Comparison of ENCODE assay signal across 1 cellular context in the genomic region with DNA sequence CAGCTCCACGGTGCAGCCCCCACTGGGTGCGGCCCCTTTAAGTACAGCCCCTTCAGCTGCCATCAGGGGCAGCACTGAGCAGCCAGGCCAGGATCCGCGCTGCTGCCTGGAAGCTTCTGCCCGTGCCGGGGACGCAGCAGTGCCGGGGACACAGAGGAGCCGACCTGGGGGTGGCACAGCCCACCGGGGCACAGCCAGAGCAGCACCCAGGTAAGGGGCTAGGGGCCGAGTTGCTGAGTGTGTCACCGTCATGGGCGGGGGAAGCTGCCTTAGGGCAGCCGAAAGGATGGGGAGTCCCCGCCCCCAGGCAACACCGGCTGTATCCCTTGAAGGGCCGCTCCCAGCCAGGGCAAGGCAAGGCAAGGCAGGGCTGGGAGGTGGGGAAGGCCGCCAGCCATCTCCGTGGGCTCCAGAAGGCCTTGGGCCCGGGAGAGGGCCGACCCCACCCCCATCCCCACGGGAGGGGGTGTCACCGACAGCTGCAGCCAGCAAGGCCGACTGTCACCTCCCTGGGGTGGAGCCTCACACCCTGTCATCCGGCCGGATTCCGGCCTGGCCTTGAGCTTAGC.
A peak's percentile ranks its signal among the peaks of the same experiment; 100 is the strongest.
TF ChIP-seq lines count a peak whose summit lies in the region.
"Not testable (repeated sequence)": the region's sequence is repeated elsewhere in the genome, so short reads cannot be mapped to it uniquely, and the experiment has no call there.

A gene (plus strand): TSS at position 99 of the 569 bp plus-strand sequence. CDS start 1,937 bp downstream, outside the sequence.

TF ChIP-seq in HepG2, 621 proteins besides CTCF, POLR2A, EP300 and RAD21 (continued from another document and continues in another):
- TF ChIP-seq, protein P1, sequence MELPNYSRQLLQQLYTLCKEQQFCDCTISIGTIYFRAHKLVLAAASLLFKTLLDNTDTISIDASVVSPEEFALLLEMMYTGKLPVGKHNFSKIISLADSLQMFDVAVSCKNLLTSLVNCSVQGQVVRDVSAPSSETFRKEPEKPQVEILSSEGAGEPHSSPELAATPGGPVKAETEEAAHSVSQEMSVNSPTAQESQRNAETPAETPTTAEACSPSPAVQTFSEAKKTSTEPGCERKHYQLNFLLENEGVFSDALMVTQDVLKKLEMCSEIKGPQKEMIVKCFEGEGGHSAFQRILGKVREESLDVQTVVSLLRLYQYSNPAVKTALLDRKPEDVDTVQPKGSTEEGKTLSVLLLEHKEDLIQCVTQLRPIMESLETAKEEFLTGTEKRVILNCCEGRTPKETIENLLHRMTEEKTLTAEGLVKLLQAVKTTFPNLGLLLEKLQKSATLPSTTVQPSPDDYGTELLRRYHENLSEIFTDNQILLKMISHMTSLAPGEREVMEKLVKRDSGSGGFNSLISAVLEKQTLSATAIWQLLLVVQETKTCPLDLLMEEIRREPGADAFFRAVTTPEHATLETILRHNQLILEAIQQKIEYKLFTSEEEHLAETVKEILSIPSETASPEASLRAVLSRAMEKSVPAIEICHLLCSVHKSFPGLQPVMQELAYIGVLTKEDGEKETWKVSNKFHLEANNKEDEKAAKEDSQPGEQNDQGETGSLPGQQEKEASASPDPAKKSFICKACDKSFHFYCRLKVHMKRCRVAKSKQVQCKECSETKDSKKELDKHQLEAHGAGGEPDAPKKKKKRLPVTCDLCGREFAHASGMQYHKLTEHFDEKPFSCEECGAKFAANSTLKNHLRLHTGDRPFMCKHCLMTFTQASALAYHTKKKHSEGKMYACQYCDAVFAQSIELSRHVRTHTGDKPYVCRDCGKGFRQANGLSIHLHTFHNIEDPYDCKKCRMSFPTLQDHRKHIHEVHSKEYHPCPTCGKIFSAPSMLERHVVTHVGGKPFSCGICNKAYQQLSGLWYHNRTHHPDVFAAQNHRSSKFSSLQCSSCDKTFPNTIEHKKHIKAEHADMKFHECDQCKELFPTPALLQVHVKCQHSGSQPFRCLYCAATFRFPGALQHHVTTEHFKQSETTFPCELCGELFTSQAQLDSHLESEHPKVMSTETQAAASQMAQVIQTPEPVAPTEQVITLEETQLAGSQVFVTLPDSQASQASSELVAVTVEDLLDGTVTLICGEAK (IDR thresholded peaks at IDR 0.05) = not testable (repeated sequence)
- TF ChIP-seq, protein P1 (CRISPR knock-in tag; IDR thresholded peaks at IDR 0.05) = 0 out of 2 replicates have a peak, but pooled peaks have one; percentile 11
- TF ChIP-seq, protein P2, sequence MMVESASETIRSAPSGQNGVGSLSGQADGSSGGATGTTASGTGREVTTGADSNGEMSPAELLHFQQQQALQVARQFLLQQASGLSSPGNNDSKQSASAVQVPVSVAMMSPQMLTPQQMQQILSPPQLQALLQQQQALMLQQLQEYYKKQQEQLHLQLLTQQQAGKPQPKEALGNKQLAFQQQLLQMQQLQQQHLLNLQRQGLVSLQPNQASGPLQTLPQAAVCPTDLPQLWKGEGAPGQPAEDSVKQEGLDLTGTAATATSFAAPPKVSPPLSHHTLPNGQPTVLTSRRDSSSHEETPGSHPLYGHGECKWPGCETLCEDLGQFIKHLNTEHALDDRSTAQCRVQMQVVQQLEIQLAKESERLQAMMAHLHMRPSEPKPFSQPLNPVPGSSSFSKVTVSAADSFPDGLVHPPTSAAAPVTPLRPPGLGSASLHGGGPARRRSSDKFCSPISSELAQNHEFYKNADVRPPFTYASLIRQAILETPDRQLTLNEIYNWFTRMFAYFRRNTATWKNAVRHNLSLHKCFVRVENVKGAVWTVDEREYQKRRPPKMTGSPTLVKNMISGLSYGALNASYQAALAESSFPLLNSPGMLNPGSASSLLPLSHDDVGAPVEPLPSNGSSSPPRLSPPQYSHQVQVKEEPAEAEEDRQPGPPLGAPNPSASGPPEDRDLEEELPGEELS (CRISPR knock-in tag; IDR thresholded peaks at IDR 0.05) = peak; percentile 37; the same call in 1 of the 2 replicates
- TF ChIP-seq TMF1 (CRISPR knock-in tag; IDR thresholded peaks at IDR 0.05; ENCODE audit: low read depth) = 0 out of 2 replicates have a peak, but pooled peaks have one; percentile 45
- 0 out of 2 replicates have a peak, but pooled peaks have one; percentile 57 for TF ChIP-seq ISL2 (CRISPR knock-in tag; IDR thresholded peaks at IDR 0.05)
- TF ChIP-seq YEATS2 (CRISPR knock-in tag; IDR thresholded peaks at IDR 0.05; ENCODE audit: borderline replicate concordance) = 0 out of 2 replicates have a peak, but pooled peaks have one; percentile 20
- TF ChIP-seq NONO, LCORL (IDR thresholded peaks at IDR 0.05): not testable (repeated sequence)
- peak; percentile 81 for TF ChIP-seq NONO (CRISPR knock-in tag; conservative IDR thresholded peaks at IDR 0.05)
- TF ChIP-seq, protein P3, sequence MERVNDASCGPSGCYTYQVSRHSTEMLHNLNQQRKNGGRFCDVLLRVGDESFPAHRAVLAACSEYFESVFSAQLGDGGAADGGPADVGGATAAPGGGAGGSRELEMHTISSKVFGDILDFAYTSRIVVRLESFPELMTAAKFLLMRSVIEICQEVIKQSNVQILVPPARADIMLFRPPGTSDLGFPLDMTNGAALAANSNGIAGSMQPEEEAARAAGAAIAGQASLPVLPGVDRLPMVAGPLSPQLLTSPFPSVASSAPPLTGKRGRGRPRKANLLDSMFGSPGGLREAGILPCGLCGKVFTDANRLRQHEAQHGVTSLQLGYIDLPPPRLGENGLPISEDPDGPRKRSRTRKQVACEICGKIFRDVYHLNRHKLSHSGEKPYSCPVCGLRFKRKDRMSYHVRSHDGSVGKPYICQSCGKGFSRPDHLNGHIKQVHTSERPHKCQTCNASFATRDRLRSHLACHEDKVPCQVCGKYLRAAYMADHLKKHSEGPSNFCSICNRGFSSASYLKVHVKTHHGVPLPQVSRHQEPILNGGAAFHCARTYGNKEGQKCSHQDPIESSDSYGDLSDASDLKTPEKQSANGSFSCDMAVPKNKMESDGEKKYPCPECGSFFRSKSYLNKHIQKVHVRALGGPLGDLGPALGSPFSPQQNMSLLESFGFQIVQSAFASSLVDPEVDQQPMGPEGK (CRISPR knock-in tag; IDR thresholded peaks at IDR 0.05) = peak; percentile 23
- peak; percentile 45; the same call in 1 of the 2 replicates for TF ChIP-seq ERF (CRISPR knock-in tag; IDR thresholded peaks at IDR 0.05)
- TF ChIP-seq ZNF782 (CRISPR knock-in tag; IDR thresholded peaks at IDR 0.05; ENCODE audit: borderline replicate concordance) = peak; percentile 78; the same call in 1 of the 2 replicates
- TF ChIP-seq ZNF564 (CRISPR knock-in tag; IDR thresholded peaks at IDR 0.05) = peak; percentile 65; the same call in 1 of the 2 replicates
- TF ChIP-seq ZNF878 (CRISPR knock-in tag; IDR thresholded peaks at IDR 0.05) = peak; percentile 40; the same call in 1 of the 2 replicates
- TF ChIP-seq ZNF350 (CRISPR knock-in tag; IDR thresholded peaks at IDR 0.05; ENCODE audit: borderline replicate concordance, low read depth) = peak; percentile 58; the same call in 1 of the 2 replicates
- 0 out of 2 replicates have a peak, but pooled peaks have one; percentile 33 for TF ChIP-seq ZNF670 (CRISPR knock-in tag; IDR thresholded peaks at IDR 0.05; ENCODE audit: borderline replicate concordance)
- TF ChIP-seq, protein P4, sequence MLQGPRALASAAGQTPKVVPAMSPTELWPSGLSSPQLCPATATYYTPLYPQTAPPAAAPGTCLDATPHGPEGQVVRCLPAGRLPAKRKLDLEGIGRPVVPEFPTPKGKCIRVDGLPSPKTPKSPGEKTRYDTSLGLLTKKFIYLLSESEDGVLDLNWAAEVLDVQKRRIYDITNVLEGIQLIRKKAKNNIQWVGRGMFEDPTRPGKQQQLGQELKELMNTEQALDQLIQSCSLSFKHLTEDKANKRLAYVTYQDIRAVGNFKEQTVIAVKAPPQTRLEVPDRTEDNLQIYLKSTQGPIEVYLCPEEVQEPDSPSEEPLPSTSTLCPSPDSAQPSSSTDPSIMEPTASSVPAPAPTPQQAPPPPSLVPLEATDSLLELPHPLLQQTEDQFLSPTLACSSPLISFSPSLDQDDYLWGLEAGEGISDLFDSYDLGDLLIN (CRISPR knock-in tag; IDR thresholded peaks at IDR 0.05; ENCODE audit: borderline replicate concordance) = 0 out of 2 replicates have a peak, but pooled peaks have one; percentile 39
- 0 out of 2 replicates have a peak, but pooled peaks have one; percentile 45 for TF ChIP-seq ZNF589 (CRISPR knock-in tag; conservative IDR thresholded peaks at IDR 0.05)
- peak; percentile 30; the same call in 1 of the 2 replicates for TF ChIP-seq TAF1 (CRISPR knock-in tag; IDR thresholded peaks at IDR 0.05)
- peak; percentile 76 for TF ChIP-seq ZFP90 (CRISPR knock-in tag; IDR thresholded peaks at IDR 0.05; ENCODE audit: borderline replicate concordance)
- TF ChIP-seq ARHGAP35 (CRISPR knock-in tag; IDR thresholded peaks at IDR 0.05; ENCODE audit: borderline replicate concordance) = peak; percentile 25; the same call in 1 of the 2 replicates
- peak; percentile 63; the same call in 1 of the 2 replicates for TF ChIP-seq GABPB1 (CRISPR knock-in tag; IDR thresholded peaks at IDR 0.05)
- peak; percentile 47; the same call in 1 of the 2 replicates for TF ChIP-seq ZSCAN20 (CRISPR knock-in tag; IDR thresholded peaks at IDR 0.05; ENCODE audit: borderline replicate concordance)
- TF ChIP-seq MXD4 (CRISPR knock-in tag; IDR thresholded peaks at IDR 0.05) = peak; percentile 31; the same call in 1 of the 2 replicates
- TF ChIP-seq POGZ (CRISPR knock-in tag; IDR thresholded peaks at IDR 0.05) = peak; percentile 53; the same call in 1 of the 2 replicates
- TF ChIP-seq ZFX (CRISPR knock-in tag; IDR thresholded peaks at IDR 0.05; ENCODE audit: low read depth) = peak; percentile 83
- TF ChIP-seq, protein P5, sequence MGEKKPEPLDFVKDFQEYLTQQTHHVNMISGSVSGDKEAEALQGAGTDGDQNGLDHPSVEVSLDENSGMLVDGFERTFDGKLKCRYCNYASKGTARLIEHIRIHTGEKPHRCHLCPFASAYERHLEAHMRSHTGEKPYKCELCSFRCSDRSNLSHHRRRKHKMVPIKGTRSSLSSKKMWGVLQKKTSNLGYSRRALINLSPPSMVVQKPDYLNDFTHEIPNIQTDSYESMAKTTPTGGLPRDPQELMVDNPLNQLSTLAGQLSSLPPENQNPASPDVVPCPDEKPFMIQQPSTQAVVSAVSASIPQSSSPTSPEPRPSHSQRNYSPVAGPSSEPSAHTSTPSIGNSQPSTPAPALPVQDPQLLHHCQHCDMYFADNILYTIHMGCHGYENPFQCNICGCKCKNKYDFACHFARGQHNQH (CRISPR knock-in tag; IDR thresholded peaks at IDR 0.05) = 0 out of 2 replicates have a peak, but pooled peaks have one; percentile 40
- TF ChIP-seq CBX1 (IDR thresholded peaks at IDR 0.05; ENCODE audit: low read depth) = peak; percentile 24
- TF ChIP-seq HNRNPL (IDR thresholded peaks at IDR 0.05; ENCODE audit: low read depth, low read length) = peak; percentile 82; the same call in 1 of the 2 replicates
- TF ChIP-seq ZNF331 (CRISPR knock-in tag; IDR thresholded peaks at IDR 0.05) = 0 out of 2 replicates have a peak, but pooled peaks have one; percentile 40
- TF ChIP-seq ZNF629 (CRISPR knock-in tag; conservative IDR thresholded peaks at IDR 0.05) = peak; percentile 29; the same call in 1 of the 2 replicates
- peak; percentile 43; the same call in 1 of the 2 replicates for TF ChIP-seq ZNF556 (CRISPR knock-in tag; IDR thresholded peaks at IDR 0.05; ENCODE audit: borderline replicate concordance)
- TF ChIP-seq GATA4 (IDR thresholded peaks at IDR 0.05; ENCODE audit: borderline replicate concordance, low read depth) = 0 out of 2 replicates have a peak, but pooled peaks have one; percentile 14
- TF ChIP-seq, protein P6, sequence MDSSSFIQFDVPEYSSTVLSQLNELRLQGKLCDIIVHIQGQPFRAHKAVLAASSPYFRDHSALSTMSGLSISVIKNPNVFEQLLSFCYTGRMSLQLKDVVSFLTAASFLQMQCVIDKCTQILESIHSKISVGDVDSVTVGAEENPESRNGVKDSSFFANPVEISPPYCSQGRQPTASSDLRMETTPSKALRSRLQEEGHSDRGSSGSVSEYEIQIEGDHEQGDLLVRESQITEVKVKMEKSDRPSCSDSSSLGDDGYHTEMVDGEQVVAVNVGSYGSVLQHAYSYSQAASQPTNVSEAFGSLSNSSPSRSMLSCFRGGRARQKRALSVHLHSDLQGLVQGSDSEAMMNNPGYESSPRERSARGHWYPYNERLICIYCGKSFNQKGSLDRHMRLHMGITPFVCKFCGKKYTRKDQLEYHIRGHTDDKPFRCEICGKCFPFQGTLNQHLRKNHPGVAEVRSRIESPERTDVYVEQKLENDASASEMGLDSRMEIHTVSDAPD (CRISPR knock-in tag; IDR thresholded peaks at IDR 0.05) = 0 out of 2 replicates have a peak, but pooled peaks have one; percentile 57
- TF ChIP-seq, protein P7, sequence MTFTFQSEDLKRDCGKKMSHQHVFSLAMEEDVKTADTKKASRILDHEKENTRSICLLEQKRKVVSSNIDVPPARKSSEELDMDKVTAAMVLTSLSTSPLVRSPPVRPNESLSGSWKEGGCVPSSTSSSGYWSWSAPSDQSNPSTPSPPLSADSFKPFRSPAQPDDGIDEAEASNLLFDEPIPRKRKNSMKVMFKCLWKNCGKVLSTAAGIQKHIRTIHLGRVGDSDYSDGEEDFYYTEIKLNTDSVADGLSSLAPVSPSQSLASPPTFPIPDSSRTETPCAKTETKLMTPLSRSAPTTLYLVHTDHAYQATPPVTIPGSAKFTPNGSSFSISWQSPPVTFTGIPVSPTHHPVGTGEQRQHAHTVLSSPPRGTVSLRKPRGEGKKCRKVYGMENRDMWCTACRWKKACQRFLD (CRISPR knock-in tag; IDR thresholded peaks at IDR 0.05; ENCODE audit: borderline replicate concordance) = peak; percentile 54; the same call in 1 of the 2 replicates
- peak; percentile 18; the same call in 1 of the 2 replicates for TF ChIP-seq LCORL (CRISPR knock-in tag; IDR thresholded peaks at IDR 0.05)
- 0 out of 4 replicates have a peak, but pooled peaks of 1 of the 2 experiments have one; percentile 12 for TF ChIP-seq KLF16 (CRISPR knock-in tag; IDR thresholded peaks at IDR 0.05)
